23 cellular contexts compared by ENCODE assay signal in the genomic region with DNA sequence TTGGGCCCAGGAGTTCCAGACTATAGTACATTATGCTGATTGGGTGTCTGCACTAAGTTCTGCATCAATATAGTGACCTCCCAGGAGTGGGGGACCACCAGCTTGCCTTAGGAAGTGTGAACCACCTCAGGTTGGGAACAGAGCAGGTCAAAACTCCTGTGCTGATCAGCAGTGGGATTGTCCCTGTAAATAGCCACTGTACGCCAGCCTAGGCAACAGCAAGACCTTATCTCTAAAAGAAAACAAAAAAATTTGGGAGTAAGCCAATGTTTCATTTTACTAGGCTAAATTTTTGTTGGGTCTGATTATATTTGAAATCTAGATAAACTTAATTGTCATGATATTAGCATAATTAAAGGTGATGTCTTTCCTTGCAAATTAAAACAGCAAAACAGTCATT.
"Had no signal": no experiment of that assay in that cellular context is flagged by ENCODE, and none has a peak within 500 bp of the region (broad histone marks: within the 10 kb centered on the region; RNA-seq: fewer than 3 reads in every experiment).

No MANE protein-coding gene starts in this region.

- H3K79me2 ChIP-seq: parathyroid adenoma had no signal

- H3K27ac ChIP-seq: coronary artery, gastrocnemius medialis, lower lobe of right lung, neural progenitor cell, parathyroid adenoma, right lobe of liver, thyroid gland, vagina had no signal

- H3K4me2 ChIP-seq: neural progenitor cell had no signal

- H3K9ac ChIP-seq: neural progenitor cell, parathyroid adenoma had no signal

- H3K27me3 Mint-ChIP-seq: naive B cell; progenitor cell of endocrine pancreas; stimulated activated naive CD8-positive, alpha-beta T cell treated with anti-CD3 and anti-CD28 coated beads, Interleukin-15, amount 100 ng/mL, for 72 hours had no signal

- FAIRE-seq: endothelial cell of umbilical vein, keratinocyte, small intestine had no signal

- H3K27me3 ChIP-seq: gastrocnemius medialis, neural progenitor cell, right lobe of liver, thyroid gland, vagina had no signal

- H3K27ac Mint-ChIP-seq: naive B cell, nephron, neural progenitor cell, progenitor cell of endocrine pancreas had no signal

- H3K9me3 ChIP-seq: gastrocnemius medialis, lower lobe of right lung, right lobe of liver, thyroid gland, vagina had no signal

- H3K4me3 Mint-ChIP-seq: naive B cell; neural progenitor cell; stimulated activated naive CD8-positive, alpha-beta T cell treated with anti-CD3 and anti-CD28 coated beads, Interleukin-15, amount 100 ng/mL, for 72 hours had no signal

- H3K9me3 Mint-ChIP-seq: nephron; neural progenitor cell; stimulated activated naive CD8-positive, alpha-beta T cell treated with anti-CD3 and anti-CD28 coated beads, Interleukin-15, amount 100 ng/mL, for 72 hours had no signal

- DNase-seq: dermis blood vessel endothelial cell; effector memory CD4-positive, alpha-beta T cell; gastrocnemius medialis; head of caudate nucleus; left ventricle myocardium superior; lower lobe of right lung; naive B cell; right lobe of liver; small intestine; stimulated activated CD4-positive, alpha-beta T cell treated with anti-CD3 and anti-CD28 coated beads, Interleukin-15, amount 100 ng/mL, for 24 hours; stimulated activated CD4-positive, alpha-beta T cell treated with anti-CD3 and anti-CD28 coated beads, Interleukin-2, amount 100 ng/mL, for 48 hours; stimulated activated naive CD4-positive, alpha-beta T cell; stimulated activated naive CD8-positive, alpha-beta T cell treated with anti-CD3 and anti-CD28 coated beads, Interleukin-15, amount 100 ng/mL, for 72 hours; thyroid gland; trophoblast cell had no signal

- H2AFZ ChIP-seq: neural progenitor cell, parathyroid adenoma had no signal

- H3K36me3 ChIP-seq: neural progenitor cell had no signal

- H3K4me3 ChIP-seq: coronary artery, gastrocnemius medialis, lower lobe of right lung, neural progenitor cell, right lobe of liver, thyroid gland, vagina had no signal

- H3K36me3 Mint-ChIP-seq: naive B cell had no signal
